Comparison of ENCODE assay signal across 20 cellular contexts in genomic region chr7:104841798-104842197, GRCh38.
DNase-seq lines count a peak whose midpoint lies in the region; ATAC-seq and TF ChIP-seq lines count a peak whose summit lies in the region.
"Had no signal": no experiment of that assay in that cellular context is flagged by ENCODE, and none has a peak within 500 bp of the region (broad histone marks: within the 10 kb centered on the region; RNA-seq: fewer than 3 reads in every experiment).

No MANE protein-coding gene starts in this region.

- H3K9me3 ChIP-seq in SK-N-SH (no peaks in the 10 kb centered on the region), upper lobe of left lung (no peaks in the 10 kb centered on the region)
- H3K9me3 ChIP-seq: BLaER1, Caco-2 had no signal

- TF ChIP-seq EP300 in SK-N-SH (IDR thresholded peaks at IDR 0.05; ENCODE audit: borderline replicate concordance in 1 of 2, low read depth in 1 of 2, low read length in 1 of 2) = no peak
- no peak for TF ChIP-seq EP300 in upper lobe of left lung (IDR thresholded peaks at IDR 0.05)

- 5% methylated on average over 1 of the region's 1 CpG for WGBS in SK-N-SH (ENCODE audit: low lambda C conversion rate)
- WGBS in upper lobe of left lung, 2 donors = 53 to 60% methylated on average over 1 of the region's 1 CpG

- H3F3A ChIP-seq in SK-N-SH (replicated peaks; ENCODE audit: insufficient read depth) = no peaks in the 10 kb centered on the region

- no peaks in the 10 kb centered on the region for H4K20me1 ChIP-seq in SK-N-SH (ENCODE audit: insufficient read depth)
- H4K20me1 ChIP-seq: BLaER1 had no signal

- no peaks in the 10 kb centered on the region for H3K27me3 Mint-ChIP-seq in nephron (ENCODE audit: low read depth)

- H3K9me3 Mint-ChIP-seq in nephron = no peaks in the 10 kb centered on the region
- H3K9me3 Mint-ChIP-seq in stimulated activated effector memory CD8-positive, alpha-beta T cell treated with anti-CD3 and anti-CD28 coated beads, Interleukin-12 subunit alpha, Interleukin-12 subunit beta, amount 100 ng/mL, for 72 hours = no peaks in the 10 kb centered on the region
- H3K9me3 Mint-ChIP-seq: CD8-positive, alpha-beta T cell; H9 had no signal

- no peaks in the 10 kb centered on the region for H3K79me2 ChIP-seq in SK-N-SH (ENCODE audit: insufficient read depth)

- no peak overlapping the region for H3K9ac ChIP-seq in SK-N-SH
- H3K9ac ChIP-seq: BLaER1, GM23248 had no signal

- no peak for TF ChIP-seq RAD21 in SK-N-SH (IDR thresholded peaks at IDR 0.05; ENCODE audit: low read length)

- intact Hi-C loops in posterior cingulate gyrus (cut with DNase I) = loop anchor here (10.0 kb wide), 1 partner anchor 47 kb away; no protein-coding TSS in a partner anchor
- intact Hi-C loops in Right ventricle myocardium superior (cut with DNase I) = loop anchor here (10.0 kb wide), 2 partner anchors 577 to 607 kb away; no protein-coding TSS in a partner anchor

- H3K9me2 ChIP-seq in SK-N-SH = no peaks in the 10 kb centered on the region

- peak overlapping the region in 2 of 3 experiments; percentile 23 to 24 for H3K27ac Mint-ChIP-seq in nephron
- H3K27ac Mint-ChIP-seq in stimulated activated effector memory CD8-positive, alpha-beta T cell treated with anti-CD3 and anti-CD28 coated beads, Interleukin-12 subunit alpha, Interleukin-12 subunit beta, amount 100 ng/mL, for 72 hours = no peak overlapping the region
- H3K27ac Mint-ChIP-seq: B cell; CD4-positive, CD25-positive, alpha-beta regulatory T cell; CD8-positive, alpha-beta T cell; H9 had no signal

- H3K4me1 ChIP-seq in SK-N-SH (ENCODE audit: control insufficient read depth in 1 of 2, insufficient read depth in 2 of 2, low read depth in 1 of 2, low read length in 1 of 2) = no peaks in the 10 kb centered on the region
- no peaks in the 10 kb centered on the region for H3K4me1 ChIP-seq in upper lobe of left lung
- H3K4me1 ChIP-seq: Caco-2 had no signal

- no peak for TF ChIP-seq POLR2A in upper lobe of left lung (IDR thresholded peaks at IDR 0.05)

- H3K4me1 Mint-ChIP-seq in nephron = peaks cover 12% of the 10 kb centered on the region
- no peaks in the 10 kb centered on the region for H3K4me1 Mint-ChIP-seq in stimulated activated effector memory CD8-positive, alpha-beta T cell treated with anti-CD3 and anti-CD28 coated beads, Interleukin-12 subunit alpha, Interleukin-12 subunit beta, amount 100 ng/mL, for 72 hours
- H3K4me1 Mint-ChIP-seq: CD4-positive, CD25-positive, alpha-beta regulatory T cell had no signal

- H3K27me3 ChIP-seq in SK-N-SH (ENCODE audit: insufficient read depth) (peaks cover 49% of the 10 kb centered on the region), upper lobe of left lung (no peaks in the 10 kb centered on the region)
- H3K27me3 ChIP-seq: BLaER1 had no signal

- DNase-seq in SK-N-SH = no peak
- DNase-seq in foreskin melanocyte = peak; percentile 27
- no peak for DNase-seq in posterior cingulate gyrus
- no peak for DNase-seq in stimulated activated effector memory CD8-positive, alpha-beta T cell treated with anti-CD3 and anti-CD28 coated beads, Interleukin-12 subunit alpha, Interleukin-12 subunit beta, amount 100 ng/mL, for 72 hours (ENCODE audit: low spot score in 2 of 2)
- no peak for DNase-seq in Right ventricle myocardium superior
- no peak for DNase-seq in upper lobe of left lung
- DNase-seq: Caco-2; CD4-positive, CD25-positive, alpha-beta regulatory T cell; CD8-positive, alpha-beta T cell; DMS153; DND-41; GM23248; H9 had no signal

- no peak for TF ChIP-seq CTCF in SK-N-SH (IDR thresholded peaks at IDR 0.05)
- no peak for TF ChIP-seq CTCF in nephron (IDR thresholded peaks at IDR 0.05; ENCODE audit: unreplicated experiment in 3 of 3)
- TF ChIP-seq CTCF in upper lobe of left lung (IDR thresholded peaks at IDR 0.05) = no peak

- POLR2A ChIA-PET in SK-N-SH (lab: Yijun Ruan, JAX) = no interaction called here

- H3K36me3 ChIP-seq in SK-N-SH (replicated peaks in 1 of 2; ENCODE audit: control insufficient read depth in 1 of 2, insufficient read depth in 2 of 2, low read length in 1 of 2) (no peaks in the 10 kb centered on the region), upper lobe of left lung (no peaks in the 10 kb centered on the region)
- H3K36me3 ChIP-seq: BLaER1 had no signal

- H3K4me2 ChIP-seq in SK-N-SH = no peak overlapping the region
- H3K4me2 ChIP-seq: BLaER1 had no signal

- no peak overlapping the region; a peak in 1 of 4 replicates for H3K4me3 ChIP-seq in SK-N-SH (ENCODE audit: low read depth in 2 of 2, low read length in 1 of 2)
- H3K4me3 ChIP-seq in upper lobe of left lung = no peak overlapping the region
- H3K4me3 ChIP-seq: BLaER1, GM23248 had no signal

- CTCF ChIA-PET in SK-N-SH (lab: Yijun Ruan, JAX) = interaction anchor here (1.0 to 8.7 kb wide), 4 partner anchors 76 to 574 kb away, joined by 3 to 156 read pairs (median 4); no protein-coding TSS in a partner anchor

- ATAC-seq in SK-N-SH treated with all-trans-retinoic acid at 6 μM for 48 hours = no peak
- ATAC-seq in stimulated activated effector memory CD8-positive, alpha-beta T cell treated with anti-CD3 and anti-CD28 coated beads, Interleukin-12 subunit alpha, Interleukin-12 subunit beta, amount 100 ng/mL, for 72 hours = no peak
- ATAC-seq in Right ventricle myocardium superior (ENCODE audit: poor library complexity) = no peak
- ATAC-seq in upper lobe of left lung (ENCODE audit: low FRiP score in 2 of 2) = no peak
- ATAC-seq: CD8-positive, alpha-beta T cell; HCT116 had no signal

- H3K27ac ChIP-seq in SK-N-SH (ENCODE audit: low read depth in 2 of 2, low read length in 1 of 2) = no peak overlapping the region
- H3K27ac ChIP-seq in upper lobe of left lung = no peak overlapping the region
- H3K27ac ChIP-seq: 22Rv1, BLaER1, C4-2B, GM23248 had no signal

- no peak overlapping the region for H3K4me3 Mint-ChIP-seq in nephron
- H3K4me3 Mint-ChIP-seq in stimulated activated effector memory CD8-positive, alpha-beta T cell treated with anti-CD3 and anti-CD28 coated beads, Interleukin-12 subunit alpha, Interleukin-12 subunit beta, amount 100 ng/mL, for 72 hours = no peak overlapping the region
- H3K4me3 Mint-ChIP-seq: B cell; CD4-positive, CD25-positive, alpha-beta regulatory T cell; CD8-positive, alpha-beta T cell; H9 had no signal

- H2AFZ ChIP-seq in SK-N-SH (ENCODE audit: low read depth) = 0 out of 2 replicates have a peak overlapping the region, but pooled peaks have one; percentile 26
- H2AFZ ChIP-seq: GM23248 had no signal

- H3K36me3 Mint-ChIP-seq in nephron (ENCODE audit: low read depth) = no peaks in the 10 kb centered on the region
- H3K36me3 Mint-ChIP-seq in stimulated activated effector memory CD8-positive, alpha-beta T cell treated with anti-CD3 and anti-CD28 coated beads, Interleukin-12 subunit alpha, Interleukin-12 subunit beta, amount 100 ng/mL, for 72 hours = no peaks in the 10 kb centered on the region
- H3K36me3 Mint-ChIP-seq: CD4-positive, CD25-positive, alpha-beta regulatory T cell; CD8-positive, alpha-beta T cell had no signal

TF ChIP-seq in SK-N-SH, 30 proteins besides CTCF, POLR2A, EP300 and RAD21:
- no peak for TF ChIP-seq MXI1 (IDR thresholded peaks at IDR 0.05; ENCODE audit: low read depth, low read length)
- no peak for TF ChIP-seq USF2 (IDR thresholded peaks at IDR 0.05; ENCODE audit: borderline replicate concordance, low read depth, low read length)
- TF ChIP-seq NRF1 (IDR thresholded peaks at IDR 0.05; ENCODE audit: low read depth, low read length) = no peak
- no peak for TF ChIP-seq GABPA (IDR thresholded peaks at IDR 0.05; ENCODE audit: low read depth)
- no peak for TF ChIP-seq GATA2 (CRISPR knock-in tag; IDR thresholded peaks at IDR 0.05)
- TF ChIP-seq MEF2A (IDR thresholded peaks at IDR 0.05; ENCODE audit: borderline replicate concordance, low read depth) = no peak

TF ChIP-seq in SK-N-SH treated with all-trans-retinoic acid at 6 μM for 48 hours, 23 proteins besides CTCF, POLR2A, EP300 and RAD21:
- no peak for TF ChIP-seq CSRNP3 (CRISPR knock-in tag; IDR thresholded peaks at IDR 0.05)
- no peak for TF ChIP-seq GLIS3 (CRISPR knock-in tag; IDR thresholded peaks at IDR 0.05)
- no peak for TF ChIP-seq ZNF565 (CRISPR knock-in tag; conservative IDR thresholded peaks at IDR 0.05; ENCODE audit: low read depth)
- no peak for TF ChIP-seq ARNTL (CRISPR knock-in tag; IDR thresholded peaks at IDR 0.05; ENCODE audit: borderline replicate concordance, low read depth)
- no peak for TF ChIP-seq OSR1 (CRISPR knock-in tag; IDR thresholded peaks at IDR 0.05)
TF ChIP-seq in SK-N-SH treated with all-trans-retinoic acid at 6 μM for 48 hours: peak in this region for 0.
